In the genomic region with DNA sequence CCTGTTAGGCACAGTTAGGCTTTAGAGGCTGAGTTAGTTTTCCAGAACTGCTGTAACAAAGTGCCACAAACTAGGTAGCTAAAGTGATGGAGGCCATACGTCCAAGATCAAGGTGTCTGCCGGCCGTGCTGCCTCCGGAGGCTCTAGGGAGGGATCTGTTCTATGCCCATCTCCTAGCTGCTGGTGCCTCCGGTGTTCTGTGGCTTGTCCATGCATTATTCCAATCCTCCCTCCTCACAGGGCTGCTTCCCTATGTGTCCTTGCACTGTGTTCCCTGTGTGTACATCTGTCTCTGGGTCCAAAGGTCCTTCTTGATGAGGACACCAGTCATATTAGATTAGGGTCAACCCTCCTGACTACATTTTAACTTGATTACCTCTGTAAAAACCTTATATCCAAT, we compare ENCODE assay signal across 8 cellular contexts. TPM values are rescaled to one million over a fixed set of nuclear protein-coding genes. Genes with fewer than 3 reads are reported as not detected.
DNase-seq lines count a peak whose midpoint lies in the region; ATAC-seq, FAIRE-seq and TF ChIP-seq lines count a peak whose summit lies in the region.
"Not testable (repeated sequence)": the region's sequence is repeated elsewhere in the genome, so short reads cannot be mapped to it uniquely, and the experiment has no call there.
"Had no signal": no experiment of that assay in that cellular context is flagged by ENCODE, and none has a peak within 500 bp of the region (broad histone marks: within the 10 kb centered on the region; RNA-seq: fewer than 3 reads in every experiment).

No MANE protein-coding gene starts in this region.

- not testable (repeated sequence) for H3K4me3 Mint-ChIP-seq in glutamatergic neuron (ENCODE audit: unreplicated experiment); stimulated activated memory B cell treated with anti-CD40 and anti-IgM and Interleukin-4, amounts not matched to agents 10 μg/mL and 1 μg/mL and 100 μg/mL, for 72 hours

- BruUV-seq in HepG2 (replicated peaks; lab: Mats Ljungman, UMichigan): not testable (repeated sequence)

- H3K27ac ChIP-seq in HepG2 (ENCODE audit: extremely low read length, insufficient read depth, low read length): not testable (repeated sequence)

- not testable (repeated sequence) for H4K20me1 ChIP-seq in HepG2 (ENCODE audit: insufficient read depth, low read length)

- not testable (repeated sequence) for H3K36me3 ChIP-seq in HepG2 (replicated peaks in 1 of 2; ENCODE audit: control insufficient read depth in 1 of 2, insufficient read depth in 2 of 2, low read length in 2 of 2); mucosa of descending colon (ENCODE audit: low read depth)

- POLR2A ChIA-PET in HepG2 (lab: Yijun Ruan, JAX): not testable (repeated sequence)

- H3K4me1 ChIP-seq in HepG2 (ENCODE audit: insufficient read depth, low read length); mucosa of descending colon (ENCODE audit: low read depth): not testable (repeated sequence)

- CTCF ChIA-PET in HepG2 (lab: Yijun Ruan, JAX; ENCODE audit: low intra/inter-chr PET ratio, low total read pairs): not testable (repeated sequence)

- H3K27ac Mint-ChIP-seq in glutamatergic neuron (ENCODE audit: unreplicated experiment); stimulated activated memory B cell treated with anti-CD40 and anti-IgM and Interleukin-4, amounts not matched to agents 10 μg/mL and 1 μg/mL and 100 μg/mL, for 72 hours: not testable (repeated sequence)

- FAIRE-seq in H54 (lab: Jason Lieb, UNC): peak; percentile 78
- FAIRE-seq in HepG2 (lab: Jason Lieb, UNC): not testable (repeated sequence)

- not testable (repeated sequence) for TF ChIP-seq CTCF in glutamatergic neuron (IDR thresholded peaks at IDR 0.05; ENCODE audit: partially characterized antibody, unreplicated experiment); HepG2 (CRISPR knock-in tag; IDR thresholded peaks at IDR 0.05); mucosa of descending colon (IDR thresholded peaks at IDR 0.05)

- H3K27me3 ChIP-seq in HepG2 (ENCODE audit: control insufficient read depth in 1 of 2, insufficient read depth in 2 of 2, low read length in 2 of 2): not testable (repeated sequence)

- ATAC-seq in HepG2: peak; percentile 69
- peak; percentile 23 for ATAC-seq in mucosa of descending colon
- peak; percentile 42 for ATAC-seq in stimulated activated memory B cell treated with anti-CD40 and anti-IgM and Interleukin-4, amounts not matched to agents 10 μg/mL and 1 μg/mL and 100 μg/mL, for 72 hours

- not testable (repeated sequence) for H3K4me2 ChIP-seq in HepG2 (ENCODE audit: low read depth, low read length)

- not testable (repeated sequence) for H3K9me3 Mint-ChIP-seq in glutamatergic neuron (ENCODE audit: unreplicated experiment); stimulated activated memory B cell treated with anti-CD40 and anti-IgM and Interleukin-4, amounts not matched to agents 10 μg/mL and 1 μg/mL and 100 μg/mL, for 72 hours

- not testable (repeated sequence) for TF ChIP-seq RAD21 in HepG2 (CRISPR knock-in tag; IDR thresholded peaks at IDR 0.05)

- in situ Hi-C loops in HepG2 (cut with HindIII; ENCODE audit: extremely low pct_ligation_motif_present, low pct_unique_long_range_greater_than_20kb): not testable (repeated sequence)

- intact Hi-C loops in HepG2 (cut with micrococcal nuclease; ENCODE audit: unreplicated experiment); mucosa of descending colon (cut with DNase I, micrococcal nuclease): not testable (repeated sequence)

- TF ChIP-seq EP300 in HepG2 (IDR thresholded peaks at IDR 0.05; ENCODE audit: low read depth in 2 of 2, low read length in 2 of 2); HepG2 (CRISPR knock-in tag; IDR thresholded peaks at IDR 0.05; ENCODE audit: borderline replicate concordance): not testable (repeated sequence)

- 45% methylated on average over 4 of the region's 5 CpGs for WGBS in HepG2 (ENCODE audit: low lambda C conversion rate)

- not testable (repeated sequence) for H3K9me3 ChIP-seq in HepG2 (ENCODE audit: low read length); mucosa of descending colon

- TF ChIP-seq POLR2A in H54 (IDR thresholded peaks at IDR 0.05; ENCODE audit: low read depth, low read length); HepG2 (IDR thresholded peaks at IDR 0.05; ENCODE audit: insufficient read depth in 1 of 2, low read depth in 2 of 2, low read length in 2 of 2): not testable (repeated sequence)

- not testable (repeated sequence) for H3K79me2 ChIP-seq in HepG2 (ENCODE audit: insufficient read depth, low read length)

- not testable (repeated sequence) for H3K4me3 ChIP-seq in HepG2 (replicated peaks in 1 of 3; ENCODE audit: insufficient read depth in 1 of 3, low read depth in 2 of 3, low read length in 3 of 3); mucosa of descending colon

- not testable (repeated sequence) for H2AFZ ChIP-seq in HepG2 (ENCODE audit: low read length)

- H3K27me3 Mint-ChIP-seq in glutamatergic neuron (ENCODE audit: unreplicated experiment); stimulated activated memory B cell treated with anti-CD40 and anti-IgM and Interleukin-4, amounts not matched to agents 10 μg/mL and 1 μg/mL and 100 μg/mL, for 72 hours: not testable (repeated sequence)

- DNase-seq in H54 (ENCODE audit: insufficient read length, low spot score); HepG2 (ENCODE audit: low spot score); mucosa of descending colon: not testable (repeated sequence)
- DNase-seq in glutamatergic neuron: peak; percentile 13

- not testable (repeated sequence) for H3K4me1 Mint-ChIP-seq in glutamatergic neuron (ENCODE audit: low read depth, unreplicated experiment); stimulated activated memory B cell treated with anti-CD40 and anti-IgM and Interleukin-4, amounts not matched to agents 10 μg/mL and 1 μg/mL and 100 μg/mL, for 72 hours

- H3K36me3 Mint-ChIP-seq in glutamatergic neuron (ENCODE audit: unreplicated experiment); stimulated activated memory B cell treated with anti-CD40 and anti-IgM and Interleukin-4, amounts not matched to agents 10 μg/mL and 1 μg/mL and 100 μg/mL, for 72 hours: not testable (repeated sequence)

- not testable (repeated sequence) for H3K9ac ChIP-seq in HepG2 (ENCODE audit: insufficient read depth, low read depth, low read length)

RNA-seq across cellular contexts. Expression of a gene that starts 54.4 kb away (rescaled TPM):
- 10.1 TPM for total RNA-seq in glutamatergic neuron (ENCODE audit: unreplicated experiment)
- 1.2 and 3.8 TPM in 2 replicates for total RNA-seq in HepG2 (2016; rRNA removed; fragmentation: Illumina TruSeq; extraction: Trizol)
- 2.0 and 2.4 TPM in 2 replicates for total RNA-seq in HepG2 (2016; cell fraction: cytosol; rRNA removed; fragmentation: Illumina TruSeq; extraction: Trizol; ENCODE audit: low read depth)
- total RNA-seq in HepG2 (2016; cell fraction: insoluble cytoplasmic fraction; rRNA removed; fragmentation: Illumina TruSeq; extraction: Trizol): 1.4 and 3.7 TPM in 2 replicates
- total RNA-seq in HepG2 (2016; cell fraction: membrane; rRNA removed; fragmentation: Illumina TruSeq; extraction: Trizol): 0.86 and 1.7 TPM in 2 replicates
- total RNA-seq in HepG2 (2016; cell fraction: nucleus; rRNA removed; fragmentation: Illumina TruSeq; extraction: Trizol): 10.4 and 12.1 TPM in 2 replicates
- polyA plus RNA-seq in HepG2 (2011; rRNA removed): 7.6 and 11.9 TPM in 2 replicates
- polyA plus RNA-seq in HepG2 (2011; cell fraction: cytosol; rRNA removed): 2.5 TPM in 2 replicates
- polyA plus RNA-seq in HepG2 (2011; cell fraction: nucleus; rRNA removed): 39.0 and 51.7 TPM in 2 replicates
- polyA plus RNA-seq in HepG2 (2012): 8.5 and 10.2 TPM in 2 replicates
- polyA plus RNA-seq in HepG2 (2016; cell fraction: cytosol; fragmentation: Illumina TruSeq; extraction: Trizol; ENCODE audit: low read depth): 0.07 and 0.25 TPM in 2 replicates
- polyA plus RNA-seq in HepG2 (2016; cell fraction: insoluble cytoplasmic fraction; fragmentation: Illumina TruSeq; extraction: Trizol; ENCODE audit: low read depth): 0.62 and 0.94 TPM in 2 replicates
- 0.38 and 0.73 TPM in 2 replicates for polyA plus RNA-seq in HepG2 (2016; cell fraction: membrane; fragmentation: Illumina TruSeq; extraction: Trizol; ENCODE audit: low read depth)
- polyA plus RNA-seq in HepG2 (2016; cell fraction: nucleus; fragmentation: Illumina TruSeq; extraction: Trizol; ENCODE audit: insufficient read depth, low read depth): 12.7 and 16.4 TPM in 2 replicates
- polyA minus RNA-seq in HepG2 (2011; rRNA and poly(A)+ RNA removed; ENCODE audit: low replicate concordance): 12.3 TPM in 1 of 2 replicates, not detected in the other
- 2.6 and 3.4 TPM in 2 replicates for polyA minus RNA-seq in HepG2 (2011; cell fraction: cytosol; rRNA and poly(A)+ RNA removed)
- 78.3 and 111 TPM in 2 replicates for polyA minus RNA-seq in HepG2 (2011; cell fraction: nucleus; rRNA and poly(A)+ RNA removed)
- 10 to 100 TPM in 1 of 3 donors, 1 to 10 TPM in 2; 1.5 to 21.7 (median 4.9) TPM for total RNA-seq in mucosa of descending colon
- total RNA-seq: Caco-2; CD4-positive, alpha-beta T cell; CD8-positive, alpha-beta T cell had no signal
